Comparison of ENCODE assay signal across 26 cellular contexts in the genomic region with DNA sequence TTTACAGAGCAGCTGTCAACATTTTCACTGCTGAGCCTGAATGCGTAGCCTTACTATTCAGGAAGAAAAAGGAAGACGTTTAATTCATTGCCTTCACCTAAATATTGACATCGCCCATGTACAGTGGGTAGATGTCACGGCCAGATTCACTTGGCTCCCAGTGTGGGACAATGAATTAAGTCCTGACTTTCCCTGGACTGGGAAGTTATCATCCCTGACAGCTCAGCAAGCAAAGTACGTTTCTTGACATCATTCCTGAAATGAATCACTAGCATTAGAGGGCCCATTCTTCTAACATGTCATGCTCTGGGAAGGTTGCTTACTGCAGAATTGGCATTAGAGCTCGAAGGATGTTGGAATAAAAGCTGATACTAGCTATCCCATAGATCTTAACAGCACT. TPM values are rescaled to one million over a fixed set of nuclear protein-coding genes. Genes with fewer than 3 reads are reported as not detected.
"Had no signal": no experiment of that assay in that cellular context is flagged by ENCODE, and none has a peak within 500 bp of the region (broad histone marks: within the 10 kb centered on the region; RNA-seq: fewer than 3 reads in every experiment).

No MANE protein-coding gene starts in this region.

- H3K9me3 Mint-ChIP-seq: nephron progenitor cell had no signal

- H3K4me3 Mint-ChIP-seq: naive thymus-derived CD4-positive, alpha-beta T cell; nephron progenitor cell had no signal

- H3K4me1 Mint-ChIP-seq: naive thymus-derived CD4-positive, alpha-beta T cell had no signal

- H3K27ac ChIP-seq: colonic mucosa, neutrophil, right atrium auricular region, sigmoid colon, skin epidermis, suprapubic skin, tibial artery, upper lobe of right lung had no signal

- ATAC-seq: naive thymus-derived CD4-positive, alpha-beta T cell; stimulated activated naive CD8-positive, alpha-beta T cell treated with anti-CD3 and anti-CD28 coated beads, Interleukin-15, Interleukin-2, amounts not matched to agents 100 U/mL and 50 U/mL, for 24 hours; upper lobe of right lung had no signal

- H3K36me3 Mint-ChIP-seq: naive thymus-derived CD4-positive, alpha-beta T cell had no signal

- H3K36me3 ChIP-seq: colonic mucosa, heart left ventricle, neutrophil, right atrium auricular region, sigmoid colon, suprapubic skin, tibial artery, upper lobe of right lung had no signal

- H3K27ac Mint-ChIP-seq: naive thymus-derived CD4-positive, alpha-beta T cell; nephron progenitor cell had no signal

- H3K4me3 ChIP-seq: colonic mucosa, heart left ventricle, right atrium auricular region, sigmoid colon, skin epidermis, suprapubic skin, tibial artery, upper lobe of right lung had no signal

- H3K27me3 ChIP-seq: colonic mucosa, heart left ventricle, neutrophil, right atrium auricular region, sigmoid colon, suprapubic skin, tibial artery, upper lobe of right lung had no signal

- DNase-seq: cerebellar nuclear complex; colonic mucosa; dermis blood vessel endothelial cell; effector CD4-positive, alpha-beta T cell; heart left ventricle; kidney glomerular epithelial cell; naive thymus-derived CD4-positive, alpha-beta T cell; nephron progenitor cell; posterior cingulate gyrus; sigmoid colon; stimulated activated CD4-positive, alpha-beta T cell treated with anti-CD3 and anti-CD28 coated beads, Interleukin-12 subunit alpha, Interleukin-12 subunit beta, amount 100 ng/mL, for 4 hours; stimulated activated naive CD8-positive, alpha-beta T cell treated with anti-CD3 and anti-CD28 coated beads, Interleukin-15, Interleukin-2, amounts not matched to agents 100 U/mL and 50 U/mL, for 24 hours; tibial artery; upper lobe of right lung had no signal

- H3K4me1 ChIP-seq: colonic mucosa, suprapubic skin, upper lobe of right lung had no signal

- H3K9me3 ChIP-seq: colonic mucosa, heart left ventricle, neutrophil, right atrium auricular region, sigmoid colon, suprapubic skin, tibial artery, upper lobe of right lung had no signal

RNA-seq across cellular contexts. Expression of gene LRRC53, which starts 37.8 kb away (rescaled TPM):
- total RNA-seq: dermis blood vessel endothelial cell; glomerular endothelial cell; liver; lung microvascular endothelial cell; mesenteric fat pad; mononuclear cell; naive thymus-derived CD4-positive, alpha-beta T cell; osteoblast; pulmonary artery endothelial cell; right atrium auricular region; sigmoid colon; suprapubic skin; upper lobe of right lung had no signal
- polyA plus RNA-seq: esophagus; liver; naive thymus-derived CD4-positive, alpha-beta T cell; sigmoid colon had no signal
